In the genomic region with DNA sequence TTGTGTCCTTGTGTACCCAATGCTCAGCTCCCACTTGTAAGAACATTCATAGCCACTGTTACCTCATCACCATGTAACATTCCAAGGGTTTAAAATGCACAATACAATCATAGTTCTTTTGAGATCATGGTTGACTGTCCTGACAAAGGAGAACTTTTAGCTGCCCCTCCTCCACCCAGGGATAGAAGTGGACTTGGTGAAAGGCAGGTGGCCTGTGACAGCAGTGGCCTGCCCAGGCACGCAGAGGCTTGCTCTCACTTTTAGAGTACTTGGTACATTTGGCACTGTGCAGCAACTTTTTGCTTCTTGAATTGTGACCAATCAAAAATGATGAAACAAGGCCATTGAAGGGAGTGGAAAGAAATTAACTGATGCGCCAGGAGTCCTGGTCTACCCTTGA, we compare ENCODE assay signal across 13 cellular contexts.
DNase-seq lines count a peak whose midpoint lies in the region; ATAC-seq and TF ChIP-seq lines count a peak whose summit lies in the region.
"Had no signal": no experiment of that assay in that cellular context is flagged by ENCODE, and none has a peak within 500 bp of the region (broad histone marks: within the 10 kb centered on the region; RNA-seq: fewer than 3 reads in every experiment).

No MANE protein-coding gene starts in this region.

- H3K27me3 ChIP-seq in PC-3 (ENCODE audit: low read length), result no peaks in the 10 kb centered on the region
- H3K27me3 ChIP-seq: SJSA1 had no signal

- peaks cover 88% of the 10 kb centered on the region for H3K4me1 Mint-ChIP-seq in activated CD8-positive, alpha-beta memory T cell treated with anti-CD3 and anti-CD28 coated beads, Interleukin-2, amount 10 ng/mL, durations not matched to agents 7 days and 5 days
- H3K4me1 Mint-ChIP-seq in activated naive CD8-positive, alpha-beta T cell treated with anti-CD3 and anti-CD28 coated beads, Interleukin-2, amount 10 ng/mL, durations not matched to agents 7 days and 5 days, result peaks cover 77% of the 10 kb centered on the region
- H3K4me1 Mint-ChIP-seq in stimulated activated effector memory CD8-positive, alpha-beta T cell treated with anti-CD3 and anti-CD28 coated beads, Interleukin-12 subunit alpha, Interleukin-12 subunit beta, amount 100 ng/mL, for 72 hours, result peaks cover 84% of the 10 kb centered on the region

- H3K9me3 ChIP-seq in PC-3 (ENCODE audit: low read length), result no peaks in the 10 kb centered on the region
- H3K9me3 ChIP-seq: SJSA1 had no signal

- CTCF ChIA-PET in activated CD8-positive, alpha-beta memory T cell treated with anti-CD3 and anti-CD28 coated beads, Interleukin-2, amount 10 ng/mL, durations not matched to agents 7 days and 5 days (lab: Charles Lee), result interaction anchor here (1.0 to 2.1 kb wide), 3 partner anchors 11 to 106 kb away, joined by 3 to 10 read pairs (median 3); no protein-coding TSS in a partner anchor
- CTCF ChIA-PET in PC-3 (lab: Charles Lee), result no interaction called here

- H3K36me3 ChIP-seq in PC-3 (ENCODE audit: low read depth, low read length), result no peaks in the 10 kb centered on the region
- H3K36me3 ChIP-seq: SJSA1 had no signal

- no peaks in the 10 kb centered on the region for H3K79me2 ChIP-seq in PC-3 (ENCODE audit: low read length)

- no peaks in the 10 kb centered on the region for H3K4me1 ChIP-seq in PC-3 (ENCODE audit: insufficient read depth, low read length)

- peaks cover 50% of the 10 kb centered on the region for H3K36me3 Mint-ChIP-seq in activated CD8-positive, alpha-beta memory T cell treated with anti-CD3 and anti-CD28 coated beads, Interleukin-2, amount 10 ng/mL, durations not matched to agents 7 days and 5 days
- H3K36me3 Mint-ChIP-seq in activated naive CD8-positive, alpha-beta T cell treated with anti-CD3 and anti-CD28 coated beads, Interleukin-2, amount 10 ng/mL, durations not matched to agents 7 days and 5 days, result peaks cover 25% of the 10 kb centered on the region
- peaks cover 56% of the 10 kb centered on the region for H3K36me3 Mint-ChIP-seq in stimulated activated effector memory CD8-positive, alpha-beta T cell treated with anti-CD3 and anti-CD28 coated beads, Interleukin-12 subunit alpha, Interleukin-12 subunit beta, amount 100 ng/mL, for 72 hours

- intact Hi-C loops in PC-3 (cut with micrococcal nuclease), result no loop called here

- ATAC-seq in activated CD8-positive, alpha-beta memory T cell treated with anti-CD3 and anti-CD28 coated beads, Interleukin-2, amount 10 ng/mL, durations not matched to agents 7 days and 5 days, result no peak
- ATAC-seq in activated naive CD8-positive, alpha-beta T cell treated with anti-CD3 and anti-CD28 coated beads, Interleukin-2, amount 10 ng/mL, durations not matched to agents 7 days and 5 days (ENCODE audit: low read depth), result no peak
- ATAC-seq in stimulated activated effector memory CD8-positive, alpha-beta T cell treated with anti-CD3 and anti-CD28 coated beads, Interleukin-12 subunit alpha, Interleukin-12 subunit beta, amount 100 ng/mL, for 72 hours, result no peak
- ATAC-seq in GM19328 (IDR thresholded peaks at IDR 0.05; ENCODE audit: unreplicated experiment), result no peak
- no peak for ATAC-seq in PC-3
- ATAC-seq: K562 had no signal

- BruUV-seq in PC-3 (replicated peaks; lab: Mats Ljungman, UMichigan), result no TSS peak

- no peaks in the 10 kb centered on the region for H3F3A ChIP-seq in PC-3 (ENCODE audit: low read length, unreplicated experiment)

- H3K27ac Mint-ChIP-seq in activated CD8-positive, alpha-beta memory T cell treated with anti-CD3 and anti-CD28 coated beads, Interleukin-2, amount 10 ng/mL, durations not matched to agents 7 days and 5 days, result peak overlapping the region; percentile 24
- peak overlapping the region; percentile 66 for H3K27ac Mint-ChIP-seq in activated naive CD8-positive, alpha-beta T cell treated with anti-CD3 and anti-CD28 coated beads, Interleukin-2, amount 10 ng/mL, durations not matched to agents 7 days and 5 days
- peak overlapping the region; percentile 86 for H3K27ac Mint-ChIP-seq in stimulated activated effector memory CD8-positive, alpha-beta T cell treated with anti-CD3 and anti-CD28 coated beads, Interleukin-12 subunit alpha, Interleukin-12 subunit beta, amount 100 ng/mL, for 72 hours

- no peak overlapping the region for H3K4me3 ChIP-seq in PC-3 (ENCODE audit: low read length)
- H3K4me3 ChIP-seq: K562, SJSA1 had no signal

- H3K4me2 ChIP-seq in PC-3 (ENCODE audit: low read length), result no peak overlapping the region

- no peak overlapping the region for H3K9ac ChIP-seq in PC-3 (ENCODE audit: low read length)

- no peak for TF ChIP-seq CTCF in PC-3 (conservative IDR thresholded peaks at IDR 0.05; ENCODE audit: low read depth, low read length)

- no peak overlapping the region for H3K4me3 Mint-ChIP-seq in activated CD8-positive, alpha-beta memory T cell treated with anti-CD3 and anti-CD28 coated beads, Interleukin-2, amount 10 ng/mL, durations not matched to agents 7 days and 5 days
- H3K4me3 Mint-ChIP-seq in activated naive CD8-positive, alpha-beta T cell treated with anti-CD3 and anti-CD28 coated beads, Interleukin-2, amount 10 ng/mL, durations not matched to agents 7 days and 5 days, result peak overlapping the region; percentile 47
- H3K4me3 Mint-ChIP-seq in stimulated activated effector memory CD8-positive, alpha-beta T cell treated with anti-CD3 and anti-CD28 coated beads, Interleukin-12 subunit alpha, Interleukin-12 subunit beta, amount 100 ng/mL, for 72 hours, result no peak overlapping the region

- no peak overlapping the region for H3K27ac ChIP-seq in PC-3 (ENCODE audit: low read length)
- H3K27ac ChIP-seq: SJSA1 had no signal

- H3K9me2 ChIP-seq in PC-3 (replicated peaks; ENCODE audit: low read length), result no peaks in the 10 kb centered on the region

- no peak for DNase-seq in activated CD8-positive, alpha-beta memory T cell treated with anti-CD3 and anti-CD28 coated beads, Interleukin-2, amount 10 ng/mL, durations not matched to agents 7 days and 5 days
- DNase-seq in activated CD8-positive, alpha-beta memory T cell treated with anti-CD3 and anti-CD28 coated beads, Interleukin-2, amount 50 U/mL, for 4 hours, result no peak
- DNase-seq in NCI-H1105 treated with DMSO at 0.1 percent for 48 hours (lab: John Stamatoyannopoulos, UW) (peak; percentile 42), OCI-M2 (lab: John Stamatoyannopoulos, UW; ENCODE audit: unreplicated experiment) (no peak), PC-3 (no peak)
- DNase-seq in activated naive CD8-positive, alpha-beta T cell treated with anti-CD3 and anti-CD28 coated beads, Interleukin-2, amount 10 ng/mL, durations not matched to agents 7 days and 5 days, result no peak
- peak in 1 of 2 donors; percentile 46 for DNase-seq in stimulated activated effector memory CD8-positive, alpha-beta T cell treated with anti-CD3 and anti-CD28 coated beads, Interleukin-12 subunit alpha, Interleukin-12 subunit beta, amount 100 ng/mL, for 72 hours (ENCODE audit: low spot score in 2 of 2)
- DNase-seq: caudate nucleus, EL, NCI-H146 had no signal

- H2AFZ ChIP-seq in PC-3 (ENCODE audit: low read length), result no peak overlapping the region

- H4K20me1 ChIP-seq in PC-3 (ENCODE audit: low read length), result no peaks in the 10 kb centered on the region

- POLR2A ChIA-PET in activated naive CD8-positive, alpha-beta T cell treated with anti-CD3 and anti-CD28 coated beads, Interleukin-2, amount 10 ng/mL, durations not matched to agents 7 days and 5 days (lab: Charles Lee), result interaction anchor here (0.9 kb wide), 1 partner anchor 106 kb away, joined by 4 read pairs; no protein-coding TSS in a partner anchor
- POLR2A ChIA-PET in PC-3 (lab: Charles Lee; ENCODE audit: unreplicated experiment), result no interaction called here

- no peaks in the 10 kb centered on the region for H3K27me3 Mint-ChIP-seq in activated CD8-positive, alpha-beta memory T cell treated with anti-CD3 and anti-CD28 coated beads, Interleukin-2, amount 10 ng/mL, durations not matched to agents 7 days and 5 days
- no peaks in the 10 kb centered on the region for H3K27me3 Mint-ChIP-seq in activated naive CD8-positive, alpha-beta T cell treated with anti-CD3 and anti-CD28 coated beads, Interleukin-2, amount 10 ng/mL, durations not matched to agents 7 days and 5 days

- H3K9me3 Mint-ChIP-seq in activated CD8-positive, alpha-beta memory T cell treated with anti-CD3 and anti-CD28 coated beads, Interleukin-2, amount 10 ng/mL, durations not matched to agents 7 days and 5 days (ENCODE audit: low read depth), result no peaks in the 10 kb centered on the region
- H3K9me3 Mint-ChIP-seq in activated naive CD8-positive, alpha-beta T cell treated with anti-CD3 and anti-CD28 coated beads, Interleukin-2, amount 10 ng/mL, durations not matched to agents 7 days and 5 days, result peaks cover 2% of the 10 kb centered on the region
- H3K9me3 Mint-ChIP-seq in stimulated activated effector memory CD8-positive, alpha-beta T cell treated with anti-CD3 and anti-CD28 coated beads, Interleukin-12 subunit alpha, Interleukin-12 subunit beta, amount 100 ng/mL, for 72 hours, result no peaks in the 10 kb centered on the region

Comparison
In these comparisons a context has a peak if more than half of its experiments do, and no peak if none do; other contexts are left out.
1. H3K27ac Mint-ChIP-seq: peak in every context shown above with its lines; median percentile 86 in stimulated activated effector memory CD8-positive, alpha-beta T cell treated with anti-CD3 and anti-CD28 coated beads, Interleukin-12 subunit alpha, Interleukin-12 subunit beta, amount 100 ng/mL, for 72 hours; 66 in activated naive CD8-positive, alpha-beta T cell treated with anti-CD3 and anti-CD28 coated beads, Interleukin-2, amount 10 ng/mL, durations not matched to agents 7 days and 5 days; 24 in activated CD8-positive, alpha-beta memory T cell treated with anti-CD3 and anti-CD28 coated beads, Interleukin-2, amount 10 ng/mL, durations not matched to agents 7 days and 5 days.